ENCODE assay signal across 8 cellular contexts in genomic region chr21:35361984-35362383, GRCh38.
"Had no signal": no experiment of that assay in that cellular context is flagged by ENCODE, and none has a peak within 500 bp of the region (broad histone marks: within the 10 kb centered on the region; RNA-seq: fewer than 3 reads in every experiment).

No MANE protein-coding gene starts in this region.

- H3K4me3 ChIP-seq: GM12878 had no signal

- FAIRE-seq: G401.6, GM12878, GM12891, GM12892, GM18507, GM19239 had no signal

- DNase-seq: GDM1, GF-D8 had no signal

- ATAC-seq: GM12878 had no signal
